21 cellular contexts compared by ENCODE assay signal in genomic region chr20:11838076-11838636, GRCh38.
"Had no signal": no experiment of that assay in that cellular context is flagged by ENCODE, and none has a peak within 500 bp of the region (broad histone marks: within the 10 kb centered on the region; RNA-seq: fewer than 3 reads in every experiment).

No MANE protein-coding gene starts in this region.

- H3K4me1 Mint-ChIP-seq: activated CD4-positive, alpha-beta T cell treated with anti-CD3 and anti-CD28 coated beads for 36 hours; activated CD8-positive, alpha-beta memory T cell treated with anti-CD3 and anti-CD28 coated beads, Interleukin-2, amount 10 ng/mL, durations not matched to agents 7 days and 5 days; activated naive CD4-positive, alpha-beta T cell treated with anti-CD3 and anti-CD28 coated beads, Interleukin-2, amount 10 ng/mL, durations not matched to agents 7 days and 5 days had no signal

- H3K27ac Mint-ChIP-seq: activated CD4-positive, alpha-beta memory T cell treated with anti-CD3 and anti-CD28 coated beads for 36 hours; activated CD4-positive, alpha-beta T cell treated with anti-CD3 and anti-CD28 coated beads for 36 hours; activated CD8-positive, alpha-beta memory T cell treated with anti-CD3 and anti-CD28 coated beads, Interleukin-2, amount 10 ng/mL, durations not matched to agents 7 days and 5 days; activated naive CD4-positive, alpha-beta T cell treated with anti-CD3 and anti-CD28 coated beads, Interleukin-2, amount 10 ng/mL, durations not matched to agents 7 days and 5 days; effector memory CD8-positive, alpha-beta T cell had no signal

- DNase-seq: activated CD4-positive, alpha-beta memory T cell treated with anti-CD3 and anti-CD28 coated beads for 36 hours; activated CD4-positive, alpha-beta T cell treated with anti-CD3 and anti-CD28 coated beads for 36 hours; activated CD8-positive, alpha-beta memory T cell treated with anti-CD3 and anti-CD28 coated beads, Interleukin-2, amount 10 ng/mL, durations not matched to agents 7 days and 5 days; activated naive CD4-positive, alpha-beta T cell treated with anti-CD3 and anti-CD28 coated beads, Interleukin-2, amount 10 ng/mL, durations not matched to agents 7 days and 5 days; activated T-cell treated with anti-CD3 and anti-CD28 coated beads, Interleukin-2, amount 50 U/mL, for 1 hour; dermis blood vessel endothelial cell; effector memory CD8-positive, alpha-beta T cell; left lung; mammary epithelial cell; pancreas; retina; stimulated activated CD4-positive, alpha-beta T cell treated with anti-CD3 and anti-CD28 coated beads, Interleukin-4, amount 100 ng/mL, for 24 hours; stimulated activated naive CD4-positive, alpha-beta T cell; substantia nigra; T-helper 9 cell had no signal

- H3K27me3 ChIP-seq: ascending aorta, breast epithelium, left lung, pancreas, tibial nerve, vagina had no signal

- H3K4me3 ChIP-seq: ascending aorta, breast epithelium, left lung, pancreas, skin epidermis, tibial nerve, vagina had no signal

- H3K9me3 ChIP-seq: ascending aorta, left lung, pancreas, tibial nerve, vagina had no signal

- H3K4me3 Mint-ChIP-seq: activated CD4-positive, alpha-beta memory T cell treated with anti-CD3 and anti-CD28 coated beads for 36 hours; activated CD4-positive, alpha-beta T cell treated with anti-CD3 and anti-CD28 coated beads for 36 hours; activated CD8-positive, alpha-beta memory T cell treated with anti-CD3 and anti-CD28 coated beads, Interleukin-2, amount 10 ng/mL, durations not matched to agents 7 days and 5 days; activated naive CD4-positive, alpha-beta T cell treated with anti-CD3 and anti-CD28 coated beads, Interleukin-2, amount 10 ng/mL, durations not matched to agents 7 days and 5 days; effector memory CD8-positive, alpha-beta T cell had no signal

- H3K36me3 ChIP-seq: ascending aorta, breast epithelium, left lung, pancreas, tibial nerve, vagina had no signal

- H3K36me3 Mint-ChIP-seq: activated CD4-positive, alpha-beta memory T cell treated with anti-CD3 and anti-CD28 coated beads for 36 hours; activated CD8-positive, alpha-beta memory T cell treated with anti-CD3 and anti-CD28 coated beads, Interleukin-2, amount 10 ng/mL, durations not matched to agents 7 days and 5 days; activated naive CD4-positive, alpha-beta T cell treated with anti-CD3 and anti-CD28 coated beads, Interleukin-2, amount 10 ng/mL, durations not matched to agents 7 days and 5 days had no signal

- ATAC-seq: activated CD4-positive, alpha-beta T cell treated with anti-CD3 and anti-CD28 coated beads for 36 hours; activated CD8-positive, alpha-beta memory T cell treated with anti-CD3 and anti-CD28 coated beads, Interleukin-2, amount 10 ng/mL, durations not matched to agents 7 days and 5 days; effector memory CD8-positive, alpha-beta T cell; left lung; pancreas had no signal

- H3K4me1 ChIP-seq: ascending aorta, breast epithelium, left lung, pancreas, tibial nerve, vagina had no signal

- H3K27me3 Mint-ChIP-seq: activated CD4-positive, alpha-beta memory T cell treated with anti-CD3 and anti-CD28 coated beads for 36 hours; activated CD4-positive, alpha-beta T cell treated with anti-CD3 and anti-CD28 coated beads for 36 hours; activated CD8-positive, alpha-beta memory T cell treated with anti-CD3 and anti-CD28 coated beads, Interleukin-2, amount 10 ng/mL, durations not matched to agents 7 days and 5 days; activated naive CD4-positive, alpha-beta T cell treated with anti-CD3 and anti-CD28 coated beads, Interleukin-2, amount 10 ng/mL, durations not matched to agents 7 days and 5 days; effector memory CD8-positive, alpha-beta T cell had no signal

- H3K27ac ChIP-seq: ascending aorta, breast epithelium, left lung, pancreas, skin epidermis, tibial nerve, vagina had no signal

- FAIRE-seq: islet of Langerhans, pancreas had no signal
